ENCODE assay signal across 8 cellular contexts in genomic region chr7:48424731-48425130, GRCh38.
DNase-seq lines count a peak whose midpoint lies in the region; ATAC-seq and TF ChIP-seq lines count a peak whose summit lies in the region.

No MANE protein-coding gene starts in this region.

- H3K36me3 ChIP-seq in left ventricle myocardium inferior = no peaks in the 10 kb centered on the region
- no peaks in the 10 kb centered on the region for H3K36me3 ChIP-seq in gastrocnemius medialis

- peak; percentile 65 for TF ChIP-seq CTCF in left ventricle myocardium inferior (IDR thresholded peaks at IDR 0.05; ENCODE audit: borderline replicate concordance)
- peak; percentile 70 for TF ChIP-seq CTCF in type B pancreatic cell (conservative IDR thresholded peaks at IDR 0.05)
- no peak for TF ChIP-seq CTCF in gastrocnemius medialis (IDR thresholded peaks at IDR 0.05 in 4 of 5, conservative IDR thresholded peaks at IDR 0.05 in 1 of 5)

- H3K27me3 ChIP-seq in left ventricle myocardium inferior (ENCODE audit: low read depth) (no peaks in the 10 kb centered on the region), gastrocnemius medialis (no peaks in the 10 kb centered on the region)

- intact Hi-C loops in left ventricle myocardium inferior (cut with micrococcal nuclease) = no loop called here
- intact Hi-C loops in left cardiac atrium (cut with DNase I) = loop anchor here (5.0 to 10.0 kb wide), 2 partner anchors 450 to 453 kb away; no protein-coding TSS in a partner anchor
- intact Hi-C loops in gastrocnemius medialis (cut with DNase I; ENCODE audit: low total_unique reads) = no loop called here

- in situ Hi-C loops in gastrocnemius medialis (cut with MboI; ENCODE audit: low sequenced_read_pairs in 4 of 4) = no loop called here

- H3K4me3 ChIP-seq in left ventricle myocardium inferior = no peak overlapping the region
- no peak overlapping the region for H3K4me3 ChIP-seq in gastrocnemius medialis

- H3K27me3 Mint-ChIP-seq in type B pancreatic cell = no peaks in the 10 kb centered on the region
- H3K27me3 Mint-ChIP-seq in stimulated activated naive B cell treated with anti-CD40 and anti-IgM and Interleukin-4, amounts not matched to agents 10 μg/mL and 1 μg/mL and 100 μg/mL, for 72 hours = no peaks in the 10 kb centered on the region

- H3K27ac ChIP-seq in left ventricle myocardium inferior (replicated peaks) = no peak overlapping the region
- no peak overlapping the region for H3K27ac ChIP-seq in gastrocnemius medialis

- H3K9me3 ChIP-seq in left ventricle myocardium inferior (replicated peaks) = no peaks in the 10 kb centered on the region
- H3K9me3 ChIP-seq in gastrocnemius medialis = no peaks in the 10 kb centered on the region

- H3K9me3 Mint-ChIP-seq in type B pancreatic cell = no peaks in the 10 kb centered on the region
- no peaks in the 10 kb centered on the region for H3K9me3 Mint-ChIP-seq in stimulated activated naive B cell treated with anti-CD40 and anti-IgM and Interleukin-4, amounts not matched to agents 10 μg/mL and 1 μg/mL and 100 μg/mL, for 72 hours

- no peak overlapping the region for H3K27ac Mint-ChIP-seq in type B pancreatic cell
- H3K27ac Mint-ChIP-seq in stimulated activated naive B cell treated with anti-CD40 and anti-IgM and Interleukin-4, amounts not matched to agents 10 μg/mL and 1 μg/mL and 100 μg/mL, for 72 hours = no peak overlapping the region

- H3K4me3 Mint-ChIP-seq in type B pancreatic cell = no peak overlapping the region
- no peak overlapping the region for H3K4me3 Mint-ChIP-seq in stimulated activated naive B cell treated with anti-CD40 and anti-IgM and Interleukin-4, amounts not matched to agents 10 μg/mL and 1 μg/mL and 100 μg/mL, for 72 hours

- H3K4me1 ChIP-seq in left ventricle myocardium inferior = no peaks in the 10 kb centered on the region
- H3K4me1 ChIP-seq in gastrocnemius medialis = no peaks in the 10 kb centered on the region

- no peak for DNase-seq in left ventricle myocardium inferior
- DNase-seq in left cardiac atrium = no peak
- DNase-seq in MV-4-11 (lab: John Stamatoyannopoulos, UW) = peak; percentile 3
- DNase-seq in cerebellar cortex (ENCODE audit: low spot score) = peak; percentile 22
- DNase-seq in type B pancreatic cell (ENCODE audit: extremely low spot score, unreplicated experiment) = no peak
- DNase-seq in 8988T = no peak
- no peak for DNase-seq in stimulated activated naive B cell treated with anti-CD40 and anti-IgM and Interleukin-4, amounts not matched to agents 10 μg/mL and 1 μg/mL and 100 μg/mL, for 72 hours
- no peak for DNase-seq in gastrocnemius medialis

- H3K36me3 Mint-ChIP-seq in type B pancreatic cell = no peaks in the 10 kb centered on the region
- no peaks in the 10 kb centered on the region for H3K36me3 Mint-ChIP-seq in stimulated activated naive B cell treated with anti-CD40 and anti-IgM and Interleukin-4, amounts not matched to agents 10 μg/mL and 1 μg/mL and 100 μg/mL, for 72 hours

- ATAC-seq in left cardiac atrium (no peak), gastrocnemius medialis (no peak)
- no peak for ATAC-seq in stimulated activated naive B cell treated with anti-CD40 and anti-IgM and Interleukin-4, amounts not matched to agents 10 μg/mL and 1 μg/mL and 100 μg/mL, for 72 hours (replicated peaks)

- TF ChIP-seq POLR2A in gastrocnemius medialis (IDR thresholded peaks at IDR 0.05) = no peak

- no peaks in the 10 kb centered on the region for H3K4me1 Mint-ChIP-seq in type B pancreatic cell (ENCODE audit: unreplicated experiment)
- H3K4me1 Mint-ChIP-seq in stimulated activated naive B cell treated with anti-CD40 and anti-IgM and Interleukin-4, amounts not matched to agents 10 μg/mL and 1 μg/mL and 100 μg/mL, for 72 hours = no peaks in the 10 kb centered on the region

Comparison
In these comparisons a context has a peak if more than half of its experiments do, and no peak if none do; other contexts are left out.
1. intact Hi-C loops: an anchor here in left cardiac atrium (5.0 to 10.0 kb wide); none called in left ventricle myocardium inferior and gastrocnemius medialis.
2. DNase-seq: peak in MV-4-11 (single experiment) and cerebellar cortex (single experiment); none in left ventricle myocardium inferior (single experiment), left cardiac atrium (single experiment), type B pancreatic cell (single experiment), 8988T (single experiment), stimulated activated naive B cell treated with anti-CD40 and anti-IgM and Interleukin-4, amounts not matched to agents 10 μg/mL and 1 μg/mL and 100 μg/mL, for 72 hours (single experiment) and gastrocnemius medialis (0 of 2).
3. CTCF ChIP-seq: peak in left ventricle myocardium inferior (single experiment) and type B pancreatic cell (single experiment); none in gastrocnemius medialis (0 of 5).